ENCODE assay signal across 19 cellular contexts in genomic region chr9:92066131-92066530, GRCh38.
"Had no signal": no experiment of that assay in that cellular context is flagged by ENCODE, and none has a peak within 500 bp of the region (broad histone marks: within the 10 kb centered on the region; RNA-seq: fewer than 3 reads in every experiment).

No MANE protein-coding gene starts in this region.

- ATAC-seq: activated CD4-positive, CD25-positive, alpha-beta regulatory T cell treated with anti-CD3 and anti-CD28 coated beads, Interleukin-2, amount 50 U/mL, for 24 hours; left ventricle myocardium superior; naive thymus-derived CD8-positive, alpha-beta T cell; right cardiac atrium; stimulated activated naive CD8-positive, alpha-beta T cell treated with anti-CD3 and anti-CD28 coated beads, Interleukin-15, Interleukin-2, amounts not matched to agents 100 U/mL and 50 U/mL, for 24 hours; upper lobe of right lung had no signal

- H3K4me1 ChIP-seq: esophagus muscularis mucosa, suprapubic skin, upper lobe of right lung had no signal

- H3K27me3 ChIP-seq: brain microvascular endothelial cell, esophagus muscularis mucosa, suprapubic skin, upper lobe of right lung had no signal

- H3K27ac ChIP-seq: brain microvascular endothelial cell, esophagus muscularis mucosa, suprapubic skin, upper lobe of right lung had no signal

- H3K4me3 ChIP-seq: esophagus muscularis mucosa, suprapubic skin, upper lobe of right lung had no signal

- DNase-seq: activated CD4-positive, alpha-beta T cell treated with anti-CD3 and anti-CD28 coated beads, Interleukin-2, amount 50 U/mL, for 4 hours; activated naive CD4-positive, alpha-beta T cell treated with anti-CD3 and anti-CD28 coated beads, Interleukin-2, amount 50 U/mL, for 16 hours; activated T-cell treated with anti-CD3 and anti-CD28 coated beads for 4 hours; amygdala; brain microvascular endothelial cell; cerebellar nuclear complex; dermis blood vessel endothelial cell; hippocampal formation; left ventricle myocardium superior; naive thymus-derived CD8-positive, alpha-beta T cell; right cardiac atrium; small intestine; stimulated activated CD4-positive, alpha-beta T cell treated with anti-CD3 and anti-CD28 coated beads, Interleukin-4, amount 100 ng/mL, for 4 hours; stimulated activated CD8-positive, alpha-beta memory T cell treated with anti-CD3 and anti-CD28 coated beads, Interleukin-4, amount 100 ng/mL, for 48 hours; stimulated activated naive CD8-positive, alpha-beta T cell treated with anti-CD3 and anti-CD28 coated beads, Interleukin-15, Interleukin-2, amounts not matched to agents 100 U/mL and 50 U/mL, for 24 hours; upper lobe of right lung had no signal
